1 cellular context compared by ENCODE assay signal in the genomic region with DNA sequence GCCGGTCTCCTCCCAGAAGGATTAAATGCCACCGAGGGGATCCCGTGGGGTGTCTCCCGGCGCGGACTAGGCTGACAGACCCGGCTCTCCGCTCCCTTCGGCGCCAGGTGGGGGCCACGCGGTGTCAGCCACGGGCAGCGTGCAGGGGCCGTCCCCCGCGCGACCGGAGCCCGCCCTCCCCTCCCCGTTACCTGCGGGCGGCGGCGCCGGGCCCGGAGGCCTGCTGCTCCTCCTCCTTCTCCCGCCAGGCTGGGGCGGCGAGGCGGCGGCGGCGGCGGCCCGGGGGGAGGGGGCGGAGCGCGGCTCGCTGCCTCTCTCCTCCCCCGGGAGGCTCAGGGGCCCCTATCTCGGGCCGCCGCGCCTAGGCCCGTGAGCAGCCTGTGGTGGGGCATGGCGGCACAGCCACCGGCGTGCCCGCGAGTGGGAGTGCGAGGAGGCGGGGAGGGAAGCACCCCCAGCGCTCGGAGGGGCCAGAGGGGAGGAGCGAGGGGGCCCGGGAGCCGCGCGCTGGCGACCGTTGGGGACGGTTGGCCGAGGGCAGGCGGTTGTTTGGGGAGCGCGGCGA.
TF ChIP-seq lines count a peak whose summit lies in the region.

No MANE protein-coding gene starts in this region.

TF ChIP-seq in SK-N-SH, 30 proteins besides CTCF, POLR2A, EP300 and RAD21 (continued from another document):
- TF ChIP-seq PBX3 (IDR thresholded peaks at IDR 0.05), result no peak
- TF ChIP-seq GATA2 (CRISPR knock-in tag; IDR thresholded peaks at IDR 0.05), result no peak
- no peak for TF ChIP-seq FOXJ3 (CRISPR knock-in tag; IDR thresholded peaks at IDR 0.05)
TF ChIP-seq in SK-N-SH: peak in this region for 2.
